Comparison of ENCODE assay signal across 8 cellular contexts in the genomic region with DNA sequence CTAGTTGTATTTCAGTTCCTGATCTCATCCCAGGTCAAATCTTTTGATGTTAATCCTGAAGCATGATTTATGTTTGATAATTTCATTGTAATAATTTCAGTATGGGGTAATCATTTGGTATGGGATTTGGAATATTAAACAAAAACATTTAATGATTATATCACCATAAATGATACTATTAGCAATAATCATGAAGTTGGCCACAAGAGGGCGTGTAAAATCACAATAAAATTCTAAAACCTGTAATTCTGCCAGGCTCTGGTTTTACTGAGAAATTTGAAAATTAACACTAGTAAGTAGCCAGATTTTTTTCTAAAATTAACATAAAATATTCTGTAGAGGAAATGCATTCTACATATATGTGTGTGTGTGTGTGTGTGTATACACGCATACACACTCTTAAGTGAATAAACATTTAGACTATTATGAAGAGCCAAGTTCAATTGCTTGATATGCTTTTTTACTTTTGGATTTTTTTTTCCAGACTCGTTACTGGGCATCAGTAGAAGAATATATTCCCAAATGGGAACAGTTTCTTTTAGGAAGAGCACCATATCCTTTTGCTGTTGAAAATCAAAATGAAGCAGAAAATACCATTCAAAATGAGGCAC. TPM values are rescaled to one million over a fixed set of nuclear protein-coding genes. Genes with fewer than 3 reads are reported as not detected.
DNase-seq lines count a peak whose midpoint lies in the region; ATAC-seq and TF ChIP-seq lines count a peak whose summit lies in the region.

No MANE protein-coding gene starts in this region.

- intact Hi-C loops in left lung (cut with DNase I), result no loop called here

- H4K20me1 ChIP-seq in GM23248 (ENCODE audit: insufficient read depth), result no peaks in the 10 kb centered on the region

- TF ChIP-seq CTCF in AG09319 (IDR thresholded peaks at IDR 0.05; ENCODE audit: low read depth, low read length) (peak; percentile 36), VCaP (conservative IDR thresholded peaks at IDR 0.05) (peak; percentile 78), left lung (IDR thresholded peaks at IDR 0.05) (peak; percentile 15 to 54)

- no peak for ATAC-seq in left lung
- ATAC-seq in GM21381 (IDR thresholded peaks at IDR 0.05; ENCODE audit: unreplicated experiment), result no peak
- ATAC-seq in GM18858 (IDR thresholded peaks at IDR 0.05; ENCODE audit: unreplicated experiment), result no peak

- no peaks in the 10 kb centered on the region for H3K9me3 ChIP-seq in GM23248 (ENCODE audit: low read depth)
- no peaks in the 10 kb centered on the region for H3K9me3 ChIP-seq in left lung

- H3K4me3 ChIP-seq in GM23248, result no peak overlapping the region
- no peak overlapping the region for H3K4me3 ChIP-seq in left lung

- no peaks in the 10 kb centered on the region; the same call in 1 of the 2 replicates for H3K9me2 ChIP-seq in GM23248 (ENCODE audit: insufficient read depth)

- no peaks in the 10 kb centered on the region for H3K79me2 ChIP-seq in GM23248 (ENCODE audit: insufficient read depth)

- 34 to 35% methylated on average over 3 of the region's 3 CpGs for WGBS in GM23248 (ENCODE audit: low coverage in 1 of 2, low lambda C conversion rate in 2 of 2, missing lambda C conversion rate in 2 of 2), 2 experiments

- DNase-seq in AG09319 (ENCODE audit: extremely low read depth, low read depth) (no peak), GM23248 (peak; percentile 65), left lung (no peak), NCI-H1092 treated with DMSO at 0.1 percent for 48 hours (lab: John Stamatoyannopoulos, UW) (no peak), SHP77 (lab: John Stamatoyannopoulos, UW) (no peak)

- no peak overlapping the region for H3K9ac ChIP-seq in GM23248

- no peak overlapping the region for H3K4me2 ChIP-seq in GM23248 (ENCODE audit: unreplicated experiment)

- H3K36me3 ChIP-seq in GM23248 (ENCODE audit: low read depth), result no peaks in the 10 kb centered on the region
- no peaks in the 10 kb centered on the region for H3K36me3 ChIP-seq in left lung

- H2AFZ ChIP-seq in GM23248, result no peak overlapping the region

- H3K27me3 ChIP-seq in GM23248 (replicated peaks; ENCODE audit: insufficient read depth) (no peaks in the 10 kb centered on the region), left lung (no peaks in the 10 kb centered on the region)

- in situ Hi-C loops in GM23248 (cut with MboI), result loop anchor here (10.0 kb wide), 1 partner anchor 222 kb away; no protein-coding TSS in a partner anchor

- no peak overlapping the region for H3K27ac ChIP-seq in GM23248
- no peak overlapping the region; the same call in 1 of the 2 replicates for H3K27ac ChIP-seq in VCaP
- H3K27ac ChIP-seq in left lung, result no peak overlapping the region

- H3K4me1 ChIP-seq in GM23248 (ENCODE audit: insufficient read depth), result no peaks in the 10 kb centered on the region
- no peaks in the 10 kb centered on the region for H3K4me1 ChIP-seq in left lung

- no peaks in the 10 kb centered on the region for H3F3A ChIP-seq in GM23248 (ENCODE audit: insufficient read depth)

RNA-seq across cellular contexts. Expression of a gene that starts 40.5 kb away (rescaled TPM):
- total RNA-seq in GM23248 (2014; rRNA removed; shearing (Covaris generic)), result not detected in 2 replicates
- not detected in 2 replicates for polyA plus RNA-seq in GM23248 (2016; fragmentation: Nextera tagmentation; extraction: Ambion mirVana)
- total RNA-seq in left lung, result not detected
